In genomic region chr6:72218125-72218524, GRCh38 we compare ENCODE assay signal across 8 cellular contexts.
A peak's percentile ranks its signal among the peaks of the same experiment; 100 is the strongest.
DNase-seq lines count a peak whose midpoint lies in the region; ATAC-seq and TF ChIP-seq lines count a peak whose summit lies in the region.

No MANE protein-coding gene starts in this region.

- H3K36me3 ChIP-seq in uterus = no peaks in the 10 kb centered on the region

- H3K27ac Mint-ChIP-seq in Calu3 (ENCODE audit: unreplicated experiment) = no peak overlapping the region

- H3K4me3 ChIP-seq in uterus = no peak overlapping the region

- ATAC-seq in GM19372 (IDR thresholded peaks at IDR 0.05; ENCODE audit: low read depth, unreplicated experiment) = peak; percentile 85
- ATAC-seq in HG03442 (IDR thresholded peaks at IDR 0.05; ENCODE audit: unreplicated experiment) = peak; percentile 96
- no peak for ATAC-seq in esophagus mucosa

- H3K4me1 ChIP-seq in uterus = no peaks in the 10 kb centered on the region

- H3K9me3 ChIP-seq in uterus = no peaks in the 10 kb centered on the region

- H3K9me3 Mint-ChIP-seq in Calu3 (ENCODE audit: low read depth, unreplicated experiment) = no peaks in the 10 kb centered on the region

- intact Hi-C loops in Calu3 (cut with micrococcal nuclease; ENCODE audit: unreplicated experiment) (no loop called here), uterus (cut with DNase I; ENCODE audit: low total_unique reads) (no loop called here)

- H3K27ac ChIP-seq in uterus = no peak overlapping the region

- no peak overlapping the region for H3K4me3 Mint-ChIP-seq in Calu3 (ENCODE audit: low read depth, unreplicated experiment)

- peaks cover 26% of the 10 kb centered on the region for H3K4me1 Mint-ChIP-seq in Calu3 (ENCODE audit: low read depth, unreplicated experiment)

- no peaks in the 10 kb centered on the region for H3K27me3 Mint-ChIP-seq in Calu3 (ENCODE audit: unreplicated experiment)

- no peak for TF ChIP-seq POLR2A in uterus (IDR thresholded peaks at IDR 0.05)

- BruUV-seq in Calu3 (replicated peaks; lab: Mats Ljungman, UMichigan) = no TSS peak

- peak; percentile 57 for DNase-seq in Calu3
- DNase-seq in UCSD-AML1 (lab: John Stamatoyannopoulos, UW; ENCODE audit: unreplicated experiment) = peak; percentile 7
- DNase-seq in left kidney (ENCODE audit: low read depth, low spot score) = peak; percentile 70
- DNase-seq in NCI-H1930 (lab: John Stamatoyannopoulos, UW) = no peak
- DNase-seq in uterus = no peak

- H3K27me3 ChIP-seq in uterus = no peaks in the 10 kb centered on the region

- H3K36me3 Mint-ChIP-seq in Calu3 (ENCODE audit: insufficient read depth, unreplicated experiment) = no peaks in the 10 kb centered on the region

- TF ChIP-seq CTCF in Calu3 (IDR thresholded peaks at IDR 0.05; ENCODE audit: unreplicated experiment) (peak; percentile 75), uterus (IDR thresholded peaks at IDR 0.05) (no peak)

- CTCF ChIA-PET in Calu3 (lab: Charles Lee) = interaction anchor here (0.7 to 0.9 kb wide), 2 partner anchors 8 to 35 kb away, joined by 3 to 4 read pairs; no protein-coding TSS in a partner anchor

Comparison
In these comparisons a context has a peak if more than half of its experiments do, and no peak if none do; other contexts are left out.
1. DNase-seq: peak in Calu3 (single experiment), UCSD-AML1 (single experiment) and left kidney (single experiment); none in NCI-H1930 (0 of 2) and uterus (0 of 2).